In genomic region chr6:40825085-40825484, GRCh38 we compare ENCODE assay signal across 12 cellular contexts.
A peak's percentile ranks its signal among the peaks of the same experiment; 100 is the strongest.
DNase-seq lines count a peak whose midpoint lies in the region; ATAC-seq lines count a peak whose summit lies in the region.
"Had no signal": no experiment of that assay in that cellular context is flagged by ENCODE, and none has a peak within 500 bp of the region (broad histone marks: within the 10 kb centered on the region; RNA-seq: fewer than 3 reads in every experiment).

No MANE protein-coding gene starts in this region.

- peaks cover 11% of the 10 kb centered on the region for H3K27me3 Mint-ChIP-seq in activated naive CD4-positive, alpha-beta T cell treated with anti-CD3 and anti-CD28 coated beads, Interleukin-2, amount 10 ng/mL, durations not matched to agents 7 days and 5 days

- no peaks in the 10 kb centered on the region for H3K4me1 Mint-ChIP-seq in activated naive CD4-positive, alpha-beta T cell treated with anti-CD3 and anti-CD28 coated beads, Interleukin-2, amount 10 ng/mL, durations not matched to agents 7 days and 5 days
- H3K4me1 Mint-ChIP-seq: H9, IgD-negative memory B cell had no signal

- ATAC-seq in left ventricle myocardium superior, result peak; percentile 27
- ATAC-seq in left cardiac atrium, result no peak
- ATAC-seq in HG03097 (IDR thresholded peaks at IDR 0.05; ENCODE audit: low FRiP score, unreplicated experiment), result no peak

- CTCF ChIA-PET in activated naive CD4-positive, alpha-beta T cell treated with anti-CD3 and anti-CD28 coated beads, Interleukin-2, amount 10 ng/mL, durations not matched to agents 7 days and 5 days (lab: Charles Lee), result no interaction called here

- H3K27ac Mint-ChIP-seq in activated naive CD4-positive, alpha-beta T cell treated with anti-CD3 and anti-CD28 coated beads, Interleukin-2, amount 10 ng/mL, durations not matched to agents 7 days and 5 days, result no peak overlapping the region
- H3K27ac Mint-ChIP-seq: CD4-positive, alpha-beta T cell; H9; IgD-negative memory B cell had no signal

- no peaks in the 10 kb centered on the region for H3K36me3 Mint-ChIP-seq in activated naive CD4-positive, alpha-beta T cell treated with anti-CD3 and anti-CD28 coated beads, Interleukin-2, amount 10 ng/mL, durations not matched to agents 7 days and 5 days
- H3K36me3 Mint-ChIP-seq: IgD-negative memory B cell had no signal

- no peaks in the 10 kb centered on the region for H3K9me3 Mint-ChIP-seq in activated naive CD4-positive, alpha-beta T cell treated with anti-CD3 and anti-CD28 coated beads, Interleukin-2, amount 10 ng/mL, durations not matched to agents 7 days and 5 days
- H3K9me3 Mint-ChIP-seq: CD4-positive, alpha-beta T cell; H9 had no signal

- intact Hi-C loops in left ventricle myocardium superior (cut with micrococcal nuclease), result no loop called here
- intact Hi-C loops in left cardiac atrium (cut with DNase I), result no loop called here

- DNase-seq in left ventricle myocardium superior, result no peak
- DNase-seq in left cardiac atrium, result no peak
- DNase-seq in NCI-H2227 treated with DMSO at 0.1 percent for 48 hours (lab: John Stamatoyannopoulos, UW), result peak; percentile 36
- DNase-seq in left kidney (ENCODE audit: low read depth, low spot score), result peak; percentile 34
- no peak for DNase-seq in NCI-H1105 treated with DMSO at 0.1 percent for 48 hours (lab: John Stamatoyannopoulos, UW)
- no peak for DNase-seq in activated naive CD4-positive, alpha-beta T cell treated with anti-CD3 and anti-CD28 coated beads, Interleukin-2, amount 10 ng/mL, durations not matched to agents 7 days and 5 days
- DNase-seq: Caco-2; CD4-positive, alpha-beta T cell; GF-D8 had no signal

- no peak overlapping the region for H3K4me3 Mint-ChIP-seq in activated naive CD4-positive, alpha-beta T cell treated with anti-CD3 and anti-CD28 coated beads, Interleukin-2, amount 10 ng/mL, durations not matched to agents 7 days and 5 days
- H3K4me3 Mint-ChIP-seq: CD4-positive, alpha-beta T cell; H9; IgD-negative memory B cell had no signal

Comparison
In these comparisons a context has a peak if more than half of its experiments do, and no peak if none do; other contexts are left out.
1. DNase-seq: peak in NCI-H2227 treated with DMSO at 0.1 percent for 48 hours (single experiment) and left kidney (single experiment); none in left ventricle myocardium superior (single experiment), left cardiac atrium (single experiment), NCI-H1105 treated with DMSO at 0.1 percent for 48 hours (single experiment) and activated naive CD4-positive, alpha-beta T cell treated with anti-CD3 and anti-CD28 coated beads, Interleukin-2, amount 10 ng/mL, durations not matched to agents 7 days and 5 days (single experiment).